In the genomic region with DNA sequence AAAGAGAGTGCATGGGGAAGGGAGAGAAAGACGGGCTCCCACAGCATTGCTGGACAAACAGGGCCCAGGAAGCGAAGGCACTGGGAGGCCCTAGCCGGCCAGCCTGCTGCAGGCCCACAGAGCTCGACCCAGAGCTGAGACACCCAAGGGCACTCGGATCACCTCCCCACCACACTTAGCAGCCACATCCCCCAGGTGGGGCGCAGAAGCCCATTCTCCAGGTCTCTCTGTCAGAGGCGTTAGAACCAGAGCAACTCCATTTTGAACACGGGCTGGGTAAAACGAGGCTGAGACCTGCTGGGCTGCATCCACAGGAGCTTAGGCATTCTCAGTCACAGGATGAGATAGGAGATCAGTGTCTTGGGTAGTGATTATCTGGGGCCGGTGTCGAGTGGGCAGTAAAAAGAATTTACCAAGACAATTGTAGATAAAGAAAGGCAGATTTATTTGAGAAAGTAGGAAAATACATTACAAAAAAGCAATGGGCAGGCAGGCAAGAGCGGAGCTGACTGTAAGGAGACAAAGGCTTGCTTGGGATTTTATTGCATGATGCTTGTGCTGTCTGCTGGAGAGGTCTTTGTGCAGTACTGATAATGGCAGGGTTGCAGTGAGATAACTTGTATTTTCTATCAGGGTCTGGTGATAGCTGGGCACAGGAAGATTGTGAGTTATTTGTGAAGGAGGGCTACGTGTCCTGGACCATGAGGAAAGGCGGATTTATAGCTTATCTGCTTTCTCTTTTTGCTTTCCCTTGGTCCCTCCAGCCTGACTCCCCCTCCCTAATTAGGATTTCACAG, we compare ENCODE assay signal across 1 cellular context.
TF ChIP-seq lines count a peak whose summit lies in the region.

No MANE protein-coding gene starts in this region.

TF ChIP-seq in GM23338, 12 proteins besides CTCF, POLR2A, EP300 and RAD21:
- TF ChIP-seq CREB1 (CRISPR knock-in tag; IDR thresholded peaks at IDR 0.05; ENCODE audit: low read depth) (no peak), ZNF331 (CRISPR knock-in tag; IDR thresholded peaks at IDR 0.05; ENCODE audit: low read depth) (no peak), JUNB (IDR thresholded peaks at IDR 0.05; ENCODE audit: unreplicated experiment) (no peak), POLR2AphosphoS5 (IDR thresholded peaks at IDR 0.05; ENCODE audit: low read depth) (no peak), REST (IDR thresholded peaks at IDR 0.05; ENCODE audit: unreplicated experiment) (no peak), STAT1 (IDR thresholded peaks at IDR 0.05; ENCODE audit: unreplicated experiment) (no peak), NANOG (IDR thresholded peaks at IDR 0.05; ENCODE audit: borderline replicate concordance) (no peak), EZH2 (IDR thresholded peaks at IDR 0.05; ENCODE audit: low read depth, unreplicated experiment) (no peak), EZH2phosphoT487 (IDR thresholded peaks at IDR 0.05; ENCODE audit: unreplicated experiment) (no peak), ZNF114 (CRISPR knock-in tag; IDR thresholded peaks at IDR 0.05) (no peak), ETS1 (IDR thresholded peaks at IDR 0.05) (no peak)
- TF ChIP-seq, protein P1, sequence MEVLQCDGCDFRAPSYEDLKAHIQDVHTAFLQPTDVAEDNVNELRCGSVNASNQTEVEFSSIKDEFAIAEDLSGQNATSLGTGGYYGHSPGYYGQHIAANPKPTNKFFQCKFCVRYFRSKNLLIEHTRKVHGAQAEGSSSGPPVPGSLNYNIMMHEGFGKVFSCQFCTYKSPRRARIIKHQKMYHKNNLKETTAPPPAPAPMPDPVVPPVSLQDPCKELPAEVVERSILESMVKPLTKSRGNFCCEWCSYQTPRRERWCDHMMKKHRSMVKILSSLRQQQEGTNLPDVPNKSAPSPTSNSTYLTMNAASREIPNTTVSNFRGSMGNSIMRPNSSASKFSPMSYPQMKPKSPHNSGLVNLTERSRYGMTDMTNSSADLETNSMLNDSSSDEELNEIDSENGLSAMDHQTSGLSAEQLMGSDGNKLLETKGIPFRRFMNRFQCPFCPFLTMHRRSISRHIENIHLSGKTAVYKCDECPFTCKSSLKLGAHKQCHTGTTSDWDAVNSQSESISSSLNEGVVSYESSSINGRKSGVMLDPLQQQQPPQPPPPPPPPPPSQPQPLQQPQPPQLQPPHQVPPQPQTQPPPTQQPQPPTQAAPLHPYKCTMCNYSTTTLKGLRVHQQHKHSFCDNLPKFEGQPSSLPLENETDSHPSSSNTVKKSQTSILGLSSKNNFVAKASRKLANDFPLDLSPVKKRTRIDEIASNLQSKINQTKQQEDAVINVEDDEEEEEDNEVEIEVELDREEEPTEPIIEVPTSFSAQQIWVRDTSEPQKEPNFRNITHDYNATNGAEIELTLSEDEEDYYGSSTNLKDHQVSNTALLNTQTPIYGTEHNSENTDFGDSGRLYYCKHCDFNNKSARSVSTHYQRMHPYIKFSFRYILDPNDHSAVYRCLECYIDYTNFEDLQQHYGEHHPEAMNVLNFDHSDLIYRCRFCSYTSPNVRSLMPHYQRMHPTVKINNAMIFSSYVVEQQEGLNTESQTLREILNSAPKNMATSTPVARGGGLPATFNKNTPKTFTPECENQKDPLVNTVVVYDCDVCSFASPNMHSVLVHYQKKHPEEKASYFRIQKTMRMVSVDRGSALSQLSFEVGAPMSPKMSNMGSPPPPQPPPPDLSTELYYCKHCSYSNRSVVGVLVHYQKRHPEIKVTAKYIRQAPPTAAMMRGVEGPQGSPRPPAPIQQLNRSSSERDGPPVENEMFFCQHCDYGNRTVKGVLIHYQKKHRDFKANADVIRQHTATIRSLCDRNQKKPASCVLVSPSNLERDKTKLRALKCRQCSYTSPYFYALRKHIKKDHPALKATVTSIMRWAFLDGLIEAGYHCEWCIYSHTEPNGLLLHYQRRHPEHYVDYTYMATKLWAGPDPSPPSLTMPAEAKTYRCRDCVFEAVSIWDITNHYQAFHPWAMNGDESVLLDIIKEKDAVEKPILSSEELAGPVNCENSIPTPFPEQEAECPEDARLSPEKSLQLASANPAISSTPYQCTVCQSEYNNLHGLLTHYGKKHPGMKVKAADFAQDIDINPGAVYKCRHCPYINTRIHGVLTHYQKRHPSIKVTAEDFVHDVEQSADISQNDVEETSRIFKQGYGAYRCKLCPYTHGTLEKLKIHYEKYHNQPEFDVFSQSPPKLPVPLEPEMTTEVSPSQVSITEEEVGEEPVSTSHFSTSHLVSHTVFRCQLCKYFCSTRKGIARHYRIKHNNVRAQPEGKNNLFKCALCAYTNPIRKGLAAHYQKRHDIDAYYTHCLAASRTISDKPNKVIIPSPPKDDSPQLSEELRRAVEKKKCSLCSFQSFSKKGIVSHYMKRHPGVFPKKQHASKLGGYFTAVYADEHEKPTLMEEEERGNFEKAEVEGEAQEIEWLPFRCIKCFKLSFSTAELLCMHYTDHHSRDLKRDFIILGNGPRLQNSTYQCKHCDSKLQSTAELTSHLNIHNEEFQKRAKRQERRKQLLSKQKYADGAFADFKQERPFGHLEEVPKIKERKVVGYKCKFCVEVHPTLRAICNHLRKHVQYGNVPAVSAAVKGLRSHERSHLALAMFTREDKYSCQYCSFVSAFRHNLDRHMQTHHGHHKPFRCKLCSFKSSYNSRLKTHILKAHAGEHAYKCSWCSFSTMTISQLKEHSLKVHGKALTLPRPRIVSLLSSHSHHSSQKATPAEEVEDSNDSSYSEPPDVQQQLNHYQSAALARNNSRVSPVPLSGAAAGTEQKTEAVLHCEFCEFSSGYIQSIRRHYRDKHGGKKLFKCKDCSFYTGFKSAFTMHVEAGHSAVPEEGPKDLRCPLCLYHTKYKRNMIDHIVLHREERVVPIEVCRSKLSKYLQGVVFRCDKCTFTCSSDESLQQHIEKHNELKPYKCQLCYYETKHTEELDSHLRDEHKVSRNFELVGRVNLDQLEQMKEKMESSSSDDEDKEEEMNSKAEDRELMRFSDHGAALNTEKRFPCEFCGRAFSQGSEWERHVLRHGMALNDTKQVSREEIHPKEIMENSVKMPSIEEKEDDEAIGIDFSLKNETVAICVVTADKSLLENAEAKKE (CRISPR knock-in tag; IDR thresholded peaks at IDR 0.05): no peak
